Comparison of ENCODE assay signal across 11 cellular contexts in genomic region chr16:74226361-74226979, GRCh38.
DNase-seq lines count a peak whose midpoint lies in the region; ATAC-seq and TF ChIP-seq lines count a peak whose summit lies in the region.
"Had no signal": no experiment of that assay in that cellular context is flagged by ENCODE, and none has a peak within 500 bp of the region (broad histone marks: within the 10 kb centered on the region; RNA-seq: fewer than 3 reads in every experiment).

No MANE protein-coding gene starts in this region.

- intact Hi-C loops in heart right ventricle (cut with DNase I) (loop anchor here in 2 of 10 donors (5.0 to 10.0 kb wide), 2 partner anchors 162 to 164 kb away; no protein-coding TSS in a partner anchor), Right ventricle myocardium inferior (cut with DNase I) (no loop called here), PC-9 (cut with micrococcal nuclease; ENCODE audit: unreplicated experiment) (no loop called here)

- H3K9me2 ChIP-seq in PC-9 (ENCODE audit: insufficient read depth), result no peaks in the 10 kb centered on the region

- CTCF ChIA-PET in PC-9 (lab: Charles Lee), result no interaction called here

- no peaks in the 10 kb centered on the region for H4K20me1 ChIP-seq in PC-9 (ENCODE audit: insufficient read depth)

- no peaks in the 10 kb centered on the region for H3K36me3 ChIP-seq in heart right ventricle
- no peaks in the 10 kb centered on the region for H3K36me3 ChIP-seq in PC-9 (ENCODE audit: low read depth)

- TF ChIP-seq CTCF in heart right ventricle (IDR thresholded peaks at IDR 0.05), result peak in 7 of 9 donors; percentile 45 to 61 (median 47)
- TF ChIP-seq CTCF in PC-9 (conservative IDR thresholded peaks at IDR 0.05), result peak; percentile 63

- no peak overlapping the region for H2AFZ ChIP-seq in PC-9

- H3K79me2 ChIP-seq in PC-9 (ENCODE audit: low read depth), result no peaks in the 10 kb centered on the region

- 30 to 33% methylated on average over 6 of the region's 6 CpGs for WGBS in heart right ventricle, 2 donors

- no TSS peak for BruUV-seq in PC-9 (replicated peaks; lab: Mats Ljungman, UMichigan)

- ATAC-seq in heart right ventricle (no peak), Right ventricle myocardium inferior (no peak), HG02759 (IDR thresholded peaks at IDR 0.05; ENCODE audit: unreplicated experiment) (no peak)

- H3F3A ChIP-seq in PC-9 (ENCODE audit: insufficient read depth, low read depth), result no peaks in the 10 kb centered on the region

- H3K4me1 ChIP-seq in heart right ventricle, result peaks cover 0 to 23% (median 0%) of the 10 kb centered on the region in 9 donors
- no peaks in the 10 kb centered on the region for H3K4me1 ChIP-seq in PC-9 (replicated peaks; ENCODE audit: insufficient read depth)

- H3K27ac ChIP-seq in heart right ventricle (no peak overlapping the region), PC-9 (no peak overlapping the region)

- DNase-seq in heart right ventricle (no peak), Right ventricle myocardium inferior (ENCODE audit: missing footprints) (no peak), PC-9 (no peak), foreskin melanocyte (peak; percentile 32), NCI-H345 treated with DMSO at 0.1 percent for 48 hours (lab: John Stamatoyannopoulos, UW; ENCODE audit: unreplicated experiment) (no peak), HCEC 1CT (no peak)
- DNase-seq in activated CD4-positive, CD25-positive, alpha-beta regulatory T cell treated with anti-CD3 and anti-CD28 coated beads, Interleukin-2, amount 50 U/mL, for 72 hours, result no peak
- DNase-seq: activated gamma-delta T cell, naive B cell, NCI-H1417 treated with DMSO at 0.1 percent for 48 hours had no signal

- POLR2A ChIA-PET in PC-9 (lab: Charles Lee; ENCODE audit: unreplicated experiment), result interaction anchor here (0.7 kb wide), 1 partner anchor 1989 kb away, joined by 3 read pairs; no protein-coding TSS in a partner anchor

- no peaks in the 10 kb centered on the region for H3K9me3 ChIP-seq in heart right ventricle
- H3K9me3 ChIP-seq in PC-9 (ENCODE audit: insufficient read depth, low read depth), result no peaks in the 10 kb centered on the region

- H3K4me2 ChIP-seq in PC-9, result no peak overlapping the region

- H3K27me3 ChIP-seq in heart right ventricle, result no peaks in the 10 kb centered on the region
- peaks cover 31% of the 10 kb centered on the region for H3K27me3 ChIP-seq in PC-9 (ENCODE audit: insufficient read depth, low read depth)

- peak overlapping the region in 1 of 10 donors; percentile 11 for H3K4me3 ChIP-seq in heart right ventricle
- H3K4me3 ChIP-seq in PC-9, result no peak overlapping the region
